ENCODE assay signal across 12 cellular contexts in genomic region chr16:56538331-56538730, GRCh38. TPM values are rescaled to one million over a fixed set of nuclear protein-coding genes. Genes with fewer than 3 reads are reported as not detected.
"Had no signal": no experiment of that assay in that cellular context is flagged by ENCODE, and none has a peak within 500 bp of the region (broad histone marks: within the 10 kb centered on the region; RNA-seq: fewer than 3 reads in every experiment).

No MANE protein-coding gene starts in this region.

- H3K4me1 ChIP-seq: HAP-1 had no signal

- H3K4me2 ChIP-seq: GM23338 had no signal

- FAIRE-seq: H1, H54 had no signal

- H3K4me3 Mint-ChIP-seq: GM23338, H9, HFFc6 had no signal

- H3K27ac Mint-ChIP-seq: GM23338, H9, HFFc6 had no signal

- H3K9ac ChIP-seq: GM23248 had no signal

- H3K36me3 ChIP-seq: HAP-1 had no signal

- H3K9me3 ChIP-seq: HAP-1 had no signal

- ATAC-seq: GM23338, HCT116 had no signal

- DNase-seq: GM23248, GOT3, H7, H9, HCEC 1CT, HFFc6 had no signal

- H3K4me3 ChIP-seq: GM23248, GM23338, HAP-1 had no signal

- H2AFZ ChIP-seq: GM23248, GM23338 had no signal

- H3K27ac ChIP-seq: GM23248 had no signal

RNA-seq across cellular contexts. Expression of gene MT4, which starts 26.5 kb away (rescaled TPM):
- total RNA-seq: GM23248, GM23338, H1, H4, H7, H9, HFFc6 had no signal
- polyA plus RNA-seq: GM23248, GM23338, H1 had no signal

RNA-seq across cellular contexts. Expression of gene MT3, which starts 51.0 kb away (rescaled TPM):
- total RNA-seq: GM23248, GM23338, H1, H4, H9, HFFc6 had no signal
- polyA plus RNA-seq: GM23248, GM23338 had no signal
